Comparison of ENCODE assay signal across 24 cellular contexts in genomic region chr20:57973886-57974285, GRCh38.
"Had no signal": no experiment of that assay in that cellular context is flagged by ENCODE, and none has a peak within 500 bp of the region (broad histone marks: within the 10 kb centered on the region; RNA-seq: fewer than 3 reads in every experiment).

No MANE protein-coding gene starts in this region.

- H3K27ac ChIP-seq: colonic mucosa, coronary artery, dorsolateral prefrontal cortex, epithelial cell of prostate, esophagus muscularis mucosa, esophagus squamous epithelium, foreskin keratinocyte, gastrocnemius medialis, gastroesophageal sphincter, heart left ventricle had no signal

- H3K27ac Mint-ChIP-seq: dendritic cell treated with granulocyte-macrophage colony-stimulating factor and Interleukin-4, amounts not matched to agents 40 ng/mL and 50 ng/mL, for 4 days; effector memory CD8-positive, alpha-beta T cell; endodermal cell had no signal

- H3K36me3 ChIP-seq: colonic mucosa, esophagus muscularis mucosa, esophagus squamous epithelium, gastrocnemius medialis, gastroesophageal sphincter, heart left ventricle had no signal

- H3K27me3 ChIP-seq: colonic mucosa, gastrocnemius medialis had no signal

- H3K4me3 ChIP-seq: colonic mucosa, coronary artery, dorsolateral prefrontal cortex, esophagus muscularis mucosa, esophagus squamous epithelium, gastrocnemius medialis, gastroesophageal sphincter, heart left ventricle had no signal

- H3K4me1 ChIP-seq: colonic mucosa, foreskin keratinocyte, gastrocnemius medialis had no signal

- H3K4me3 Mint-ChIP-seq: dendritic cell treated with granulocyte-macrophage colony-stimulating factor and Interleukin-4, amounts not matched to agents 40 ng/mL and 50 ng/mL, for 4 days; effector memory CD8-positive, alpha-beta T cell; endodermal cell had no signal

- H3K9me3 Mint-ChIP-seq: dendritic cell treated with granulocyte-macrophage colony-stimulating factor and Interleukin-4, amounts not matched to agents 40 ng/mL and 50 ng/mL, for 4 days; endodermal cell had no signal

- H3K9me3 ChIP-seq: colonic mucosa, esophagus squamous epithelium, gastrocnemius medialis had no signal

- H3K4me1 Mint-ChIP-seq: endodermal cell had no signal

- DNase-seq: colonic mucosa; cortex of kidney; dermis blood vessel endothelial cell; dorsolateral prefrontal cortex; effector CD4-positive, alpha-beta T cell; effector CD8-positive, alpha-beta T cell; effector memory CD4-positive, alpha-beta T cell; effector memory CD8-positive, alpha-beta T cell; endodermal cell; erythroblast; esophagus squamous epithelium; foreskin fibroblast; foreskin keratinocyte; foreskin melanocyte; gastrocnemius medialis; glutamatergic neuron; head of caudate nucleus; heart left ventricle had no signal

- ATAC-seq: effector memory CD8-positive, alpha-beta T cell; esophagus mucosa; foreskin keratinocyte; gastrocnemius medialis; gastroesophageal sphincter; heart left ventricle had no signal
